ENCODE assay signal across 15 cellular contexts in genomic region chr1:54010415-54011117, GRCh38. TPM values are rescaled to one million over a fixed set of nuclear protein-coding genes. Genes with fewer than 3 reads are reported as not detected.
DNase-seq lines count a peak whose midpoint lies in the region; ATAC-seq and TF ChIP-seq lines count a peak whose summit lies in the region.
"Had no signal": no experiment of that assay in that cellular context is flagged by ENCODE, and none has a peak within 500 bp of the region (broad histone marks: within the 10 kb centered on the region; RNA-seq: fewer than 3 reads in every experiment).

No MANE protein-coding gene starts in this region.

- H3K9me2 ChIP-seq in SK-N-SH, result no peaks in the 10 kb centered on the region

- H3K4me3 ChIP-seq in SK-N-SH (ENCODE audit: low read depth in 2 of 2, low read length in 1 of 2) (no peak overlapping the region), esophagus muscularis mucosa (no peak overlapping the region)
- H3K4me3 ChIP-seq: BLaER1 had no signal

- H3K27ac Mint-ChIP-seq in activated CD4-positive, alpha-beta memory T cell treated with anti-CD3 and anti-CD28 coated beads for 36 hours, result no peak overlapping the region
- no peak overlapping the region for H3K27ac Mint-ChIP-seq in activated CD4-positive, alpha-beta memory T cell treated with anti-CD3 and anti-CD28 coated beads, Interleukin-2, amount 10 ng/mL, durations not matched to agents 7 days and 5 days
- H3K27ac Mint-ChIP-seq in osteocyte (ENCODE audit: unreplicated experiment), result no peak overlapping the region

- no peak overlapping the region for H3K4me3 Mint-ChIP-seq in activated CD4-positive, alpha-beta memory T cell treated with anti-CD3 and anti-CD28 coated beads for 36 hours
- H3K4me3 Mint-ChIP-seq in activated CD4-positive, alpha-beta memory T cell treated with anti-CD3 and anti-CD28 coated beads, Interleukin-2, amount 10 ng/mL, durations not matched to agents 7 days and 5 days, result no peak overlapping the region
- H3K4me3 Mint-ChIP-seq in osteocyte (ENCODE audit: unreplicated experiment), result no peak overlapping the region

- H3K27ac ChIP-seq in SK-N-SH (ENCODE audit: low read depth in 2 of 2, low read length in 1 of 2), result no peak overlapping the region
- H3K27ac ChIP-seq in esophagus muscularis mucosa (replicated peaks in 1 of 4), result no peak overlapping the region
- H3K27ac ChIP-seq: 22Rv1, BLaER1 had no signal

- no peak for TF ChIP-seq CTCF in SK-N-SH (IDR thresholded peaks at IDR 0.05)
- TF ChIP-seq CTCF in esophagus muscularis mucosa (IDR thresholded peaks at IDR 0.05), result no peak
- TF ChIP-seq CTCF in osteocyte (IDR thresholded peaks at IDR 0.05), result no peak

- intact Hi-C loops in activated CD4-positive, alpha-beta memory T cell treated with anti-CD3 and anti-CD28 coated beads for 36 hours (cut with micrococcal nuclease), result no loop called here
- intact Hi-C loops in esophagus muscularis mucosa (cut with DNase I), result no loop called here

- DNase-seq in activated CD4-positive, alpha-beta memory T cell treated with anti-CD3 and anti-CD28 coated beads for 36 hours, result peak; percentile 1
- no peak for DNase-seq in activated CD4-positive, alpha-beta memory T cell treated with anti-CD3 and anti-CD28 coated beads, Interleukin-2, amount 10 ng/mL, durations not matched to agents 7 days and 5 days
- DNase-seq in SK-N-SH (peak; percentile 7), esophagus muscularis mucosa (ENCODE audit: extremely low spot score) (peak; percentile 89), osteocyte (ENCODE audit: extremely low spot score, unreplicated experiment) (peak; percentile 62)
- DNase-seq: AML-193, DMS53, GF-D8 had no signal

- no peak for ATAC-seq in GM19328 (IDR thresholded peaks at IDR 0.05; ENCODE audit: unreplicated experiment)
- no peak for ATAC-seq in activated CD4-positive, CD25-positive, alpha-beta regulatory T cell treated with anti-CD3 and anti-CD28 coated beads, Interleukin-2, amount 50 U/mL, for 24 hours
- ATAC-seq in HG03469 (IDR thresholded peaks at IDR 0.05; ENCODE audit: unreplicated experiment), result no peak

- H3K36me3 ChIP-seq in SK-N-SH (replicated peaks in 1 of 2; ENCODE audit: control insufficient read depth in 1 of 2, insufficient read depth in 2 of 2, low read length in 1 of 2), result no peaks in the 10 kb centered on the region
- H3K36me3 ChIP-seq in esophagus muscularis mucosa, result no peaks in the 10 kb centered on the region
- H3K36me3 ChIP-seq: BLaER1 had no signal

- no peaks in the 10 kb centered on the region for H3F3A ChIP-seq in SK-N-SH (replicated peaks; ENCODE audit: insufficient read depth)

- CTCF ChIA-PET in activated CD4-positive, alpha-beta memory T cell treated with anti-CD3 and anti-CD28 coated beads for 36 hours (lab: Charles Lee), result no interaction called here
- CTCF ChIA-PET in activated CD4-positive, alpha-beta memory T cell treated with anti-CD3 and anti-CD28 coated beads, Interleukin-2, amount 10 ng/mL, durations not matched to agents 7 days and 5 days (lab: Charles Lee), result no interaction called here
- CTCF ChIA-PET in SK-N-SH (lab: Yijun Ruan, JAX), result no interaction called here

- TF ChIP-seq EP300 in SK-N-SH (IDR thresholded peaks at IDR 0.05; ENCODE audit: borderline replicate concordance in 1 of 2, low read depth in 1 of 2, low read length in 1 of 2) (no peak), esophagus muscularis mucosa (IDR thresholded peaks at IDR 0.05) (no peak)

- 64% methylated on average over 5 of the region's 5 CpGs for WGBS in SK-N-SH (ENCODE audit: low lambda C conversion rate)
- WGBS in esophagus muscularis mucosa, result 62% methylated on average over 5 of the region's 5 CpGs

- no peak overlapping the region for H3K4me2 ChIP-seq in SK-N-SH
- H3K4me2 ChIP-seq: BLaER1 had no signal

- no peaks in the 10 kb centered on the region for H3K9me3 Mint-ChIP-seq in activated CD4-positive, alpha-beta memory T cell treated with anti-CD3 and anti-CD28 coated beads for 36 hours
- no peaks in the 10 kb centered on the region for H3K9me3 Mint-ChIP-seq in activated CD4-positive, alpha-beta memory T cell treated with anti-CD3 and anti-CD28 coated beads, Interleukin-2, amount 10 ng/mL, durations not matched to agents 7 days and 5 days
- no peaks in the 10 kb centered on the region for H3K9me3 Mint-ChIP-seq in osteocyte (ENCODE audit: unreplicated experiment)

- H4K20me1 ChIP-seq in SK-N-SH (ENCODE audit: insufficient read depth), result no peaks in the 10 kb centered on the region
- H4K20me1 ChIP-seq: BLaER1 had no signal

- no peaks in the 10 kb centered on the region; a peak in 1 of 4 replicates for H3K4me1 ChIP-seq in SK-N-SH (ENCODE audit: control insufficient read depth in 1 of 2, insufficient read depth in 2 of 2, low read depth in 1 of 2, low read length in 1 of 2)
- H3K4me1 ChIP-seq in esophagus muscularis mucosa, result no peaks in the 10 kb centered on the region
- H3K4me1 ChIP-seq: BLaER1 had no signal

- no peaks in the 10 kb centered on the region for H3K9me3 ChIP-seq in SK-N-SH
- no peaks in the 10 kb centered on the region for H3K9me3 ChIP-seq in esophagus muscularis mucosa
- H3K9me3 ChIP-seq: BLaER1 had no signal

- TF ChIP-seq RAD21 in SK-N-SH (IDR thresholded peaks at IDR 0.05; ENCODE audit: low read length), result no peak

- H2AFZ ChIP-seq in SK-N-SH (ENCODE audit: low read depth), result no peak overlapping the region

- peaks cover 5% of the 10 kb centered on the region for H3K27me3 Mint-ChIP-seq in activated CD4-positive, alpha-beta memory T cell treated with anti-CD3 and anti-CD28 coated beads for 36 hours
- H3K27me3 Mint-ChIP-seq in activated CD4-positive, alpha-beta memory T cell treated with anti-CD3 and anti-CD28 coated beads, Interleukin-2, amount 10 ng/mL, durations not matched to agents 7 days and 5 days, result peaks cover 6% of the 10 kb centered on the region
- H3K27me3 Mint-ChIP-seq in osteocyte (ENCODE audit: unreplicated experiment), result peaks cover 59% of the 10 kb centered on the region

- POLR2A ChIA-PET in activated CD4-positive, alpha-beta memory T cell treated with anti-CD3 and anti-CD28 coated beads for 36 hours (lab: Charles Lee), result no interaction called here
- POLR2A ChIA-PET in activated CD4-positive, alpha-beta memory T cell treated with anti-CD3 and anti-CD28 coated beads, Interleukin-2, amount 10 ng/mL, durations not matched to agents 7 days and 5 days (lab: Charles Lee), result no interaction called here
- POLR2A ChIA-PET in SK-N-SH (lab: Yijun Ruan, JAX), result no interaction called here

- no peaks in the 10 kb centered on the region for H3K4me1 Mint-ChIP-seq in activated CD4-positive, alpha-beta memory T cell treated with anti-CD3 and anti-CD28 coated beads for 36 hours (ENCODE audit: low read depth)
- no peaks in the 10 kb centered on the region for H3K4me1 Mint-ChIP-seq in activated CD4-positive, alpha-beta memory T cell treated with anti-CD3 and anti-CD28 coated beads, Interleukin-2, amount 10 ng/mL, durations not matched to agents 7 days and 5 days
- no peaks in the 10 kb centered on the region for H3K4me1 Mint-ChIP-seq in osteocyte (ENCODE audit: unreplicated experiment)

- no peaks in the 10 kb centered on the region for H3K36me3 Mint-ChIP-seq in activated CD4-positive, alpha-beta memory T cell treated with anti-CD3 and anti-CD28 coated beads for 36 hours
- H3K36me3 Mint-ChIP-seq in activated CD4-positive, alpha-beta memory T cell treated with anti-CD3 and anti-CD28 coated beads, Interleukin-2, amount 10 ng/mL, durations not matched to agents 7 days and 5 days (ENCODE audit: low read depth), result no peaks in the 10 kb centered on the region
- H3K36me3 Mint-ChIP-seq in osteocyte (ENCODE audit: unreplicated experiment), result no peaks in the 10 kb centered on the region

- no peaks in the 10 kb centered on the region for H3K79me2 ChIP-seq in SK-N-SH (ENCODE audit: insufficient read depth)

- peaks cover 16% of the 10 kb centered on the region; the same call in 1 of the 2 replicates for H3K27me3 ChIP-seq in SK-N-SH (ENCODE audit: insufficient read depth)
- peaks cover 0 to 38% (median 0%) of the 10 kb centered on the region in 4 donors for H3K27me3 ChIP-seq in esophagus muscularis mucosa
- H3K27me3 ChIP-seq: BLaER1 had no signal

- TF ChIP-seq POLR2A in esophagus muscularis mucosa (IDR thresholded peaks at IDR 0.05; ENCODE audit: low read depth), result no peak

- H3K9ac ChIP-seq in SK-N-SH, result no peak overlapping the region
- H3K9ac ChIP-seq: BLaER1 had no signal

TF ChIP-seq in SK-N-SH, 30 proteins besides CTCF, POLR2A, EP300 and RAD21 (continues in another document):
- TF ChIP-seq EZH2phosphoT487 (IDR thresholded peaks at IDR 0.05; ENCODE audit: borderline replicate concordance, low read depth), result no peak
- no peak for TF ChIP-seq POLR2AphosphoS5 (IDR thresholded peaks at IDR 0.05; ENCODE audit: low read depth, low read length)
- TF ChIP-seq GATA2 (CRISPR knock-in tag; IDR thresholded peaks at IDR 0.05), result no peak
- no peak for TF ChIP-seq SIN3A (IDR thresholded peaks at IDR 0.05; ENCODE audit: borderline replicate concordance, low read depth, low read length)
- TF ChIP-seq NFIC (IDR thresholded peaks at IDR 0.05; ENCODE audit: borderline replicate concordance), result no peak
- no peak for TF ChIP-seq RXRA (IDR thresholded peaks at IDR 0.05; ENCODE audit: borderline replicate concordance, low read depth)

RNA-seq across cellular contexts. Expression of gene LDLRAD1, which starts 7.4 kb away (rescaled TPM):
- total RNA-seq in activated CD4-positive, alpha-beta memory T cell treated with anti-CD3 and anti-CD28 coated beads for 36 hours, result not detected
- total RNA-seq in activated CD4-positive, alpha-beta memory T cell treated with anti-CD3 and anti-CD28 coated beads, Interleukin-2, amount 10 ng/mL, durations not matched to agents 7 days and 5 days, result not detected
- polyA plus RNA-seq in SK-N-SH (2012; rRNA removed), result not detected in 2 replicates
- polyA plus RNA-seq in SK-N-SH (2012; cell fraction: cytosol; rRNA removed), result not detected in 2 replicates
- not detected in 2 replicates for polyA plus RNA-seq in SK-N-SH (2012; cell fraction: nucleus; rRNA removed)
- total RNA-seq in esophagus muscularis mucosa (not detected), osteocyte (not detected in 2 replicates)
- total RNA-seq: A673, HT1080 had no signal

RNA-seq across cellular contexts. Expression of gene TMEM59, which starts 42.4 kb away (rescaled TPM):
- total RNA-seq in activated CD4-positive, alpha-beta memory T cell treated with anti-CD3 and anti-CD28 coated beads for 36 hours, result 100 to 1,000 TPM; 142 to 149 TPM
- 100 to 1,000 TPM; 278 to 280 TPM for total RNA-seq in activated CD4-positive, alpha-beta memory T cell treated with anti-CD3 and anti-CD28 coated beads, Interleukin-2, amount 10 ng/mL, durations not matched to agents 7 days and 5 days
- polyA plus RNA-seq in SK-N-SH (2012; rRNA removed), result 249 and 314 TPM in 2 replicates
- polyA plus RNA-seq in SK-N-SH (2012; cell fraction: cytosol; rRNA removed), result 338 and 354 TPM in 2 replicates
- polyA plus RNA-seq in SK-N-SH (2012; cell fraction: nucleus; rRNA removed), result 85.7 and 156 TPM in 2 replicates
- 100 to 1,000 TPM; 238 to 334 (median 288) TPM for total RNA-seq in esophagus muscularis mucosa
- 399 and 409 TPM in 2 replicates for total RNA-seq in osteocyte

RNA-seq across cellular contexts. Expression of gene TCEANC2, which starts 42.8 kb away (rescaled TPM):
- total RNA-seq in activated CD4-positive, alpha-beta memory T cell treated with anti-CD3 and anti-CD28 coated beads for 36 hours, result 10 to 100 TPM; 12.8 to 13.6 TPM
- 10 to 100 TPM; 11.5 to 13.5 TPM for total RNA-seq in activated CD4-positive, alpha-beta memory T cell treated with anti-CD3 and anti-CD28 coated beads, Interleukin-2, amount 10 ng/mL, durations not matched to agents 7 days and 5 days
- 4.7 and 5.5 TPM in 2 replicates for polyA plus RNA-seq in SK-N-SH (2012; rRNA removed)
- polyA plus RNA-seq in SK-N-SH (2012; cell fraction: cytosol; rRNA removed), result 4.1 and 5.2 TPM in 2 replicates
- 8.9 and 9.0 TPM in 2 replicates for polyA plus RNA-seq in SK-N-SH (2012; cell fraction: nucleus; rRNA removed)
- total RNA-seq in esophagus muscularis mucosa (1 to 10 TPM; 4.8 to 8.6 (median 7.1) TPM), osteocyte (3.1 and 3.9 TPM in 2 replicates)
